ENCODE assay signal across 28 cellular contexts in genomic region chr11:134944986-134945385, GRCh38.
"Had no signal": no experiment of that assay in that cellular context is flagged by ENCODE, and none has a peak within 500 bp of the region (broad histone marks: within the 10 kb centered on the region; RNA-seq: fewer than 3 reads in every experiment).

No MANE protein-coding gene starts in this region.

- H3K36me3 ChIP-seq: esophagus muscularis mucosa, gastroesophageal sphincter, heart left ventricle, pancreas, right lobe of liver, suprapubic skin, vagina had no signal

- FAIRE-seq: kidney, pancreas, small intestine had no signal

- H3K27ac Mint-ChIP-seq: mesothelial cell of epicardium; stimulated activated naive CD8-positive, alpha-beta T cell treated with anti-CD3 and anti-CD28 coated beads, Interleukin-15, amount 100 ng/mL, for 72 hours had no signal

- H3K9me3 Mint-ChIP-seq: mesothelial cell of epicardium; nephron; stimulated activated naive CD8-positive, alpha-beta T cell treated with anti-CD3 and anti-CD28 coated beads, Interleukin-15, amount 100 ng/mL, for 72 hours had no signal

- H3K9me3 ChIP-seq: esophagus muscularis mucosa, gastroesophageal sphincter, heart left ventricle, mucosa of descending colon, pancreas, right lobe of liver, suprapubic skin, vagina had no signal

- H3K4me3 ChIP-seq: coronary artery, esophagus muscularis mucosa, gastroesophageal sphincter, heart left ventricle, hepatocyte, lung, mucosa of descending colon, pancreas, right lobe of liver, suprapubic skin, vagina had no signal

- H3K79me2 ChIP-seq: hepatocyte had no signal

- H3K4me1 ChIP-seq: foreskin keratinocyte, pancreas, right lobe of liver, suprapubic skin, vagina had no signal

- DNase-seq: dermis blood vessel endothelial cell; effector memory CD4-positive, alpha-beta T cell; foreskin keratinocyte; heart left ventricle; kidney; mesenchymal stem cell; mucosa of descending colon; naive B cell; nucleus accumbens; pancreas; right lobe of liver; small intestine; stimulated activated CD4-positive, alpha-beta T cell treated with anti-CD3 and anti-CD28 coated beads, Interleukin-15, amount 100 ng/mL, for 24 hours; stimulated activated CD4-positive, alpha-beta T cell treated with anti-CD3 and anti-CD28 coated beads, Interleukin-4, amount 100 ng/mL, for 1 hour; stimulated activated CD8-positive, alpha-beta memory T cell treated with anti-CD3 and anti-CD28 coated beads, Interleukin-4, amount 100 ng/mL, for 48 hours; stimulated activated naive CD4-positive, alpha-beta T cell; stimulated activated naive CD8-positive, alpha-beta T cell treated with anti-CD3 and anti-CD28 coated beads, Interleukin-15, amount 100 ng/mL, for 72 hours; trophoblast cell had no signal

- H3K4me3 Mint-ChIP-seq: mesothelial cell of epicardium; naive B cell; nephron; stimulated activated naive CD8-positive, alpha-beta T cell treated with anti-CD3 and anti-CD28 coated beads, Interleukin-15, amount 100 ng/mL, for 72 hours had no signal

- H2AFZ ChIP-seq: hepatocyte had no signal

- H3K4me2 ChIP-seq: hepatocyte had no signal

- ATAC-seq: foreskin keratinocyte; gastroesophageal sphincter; heart left ventricle; left lobe of liver; mucosa of descending colon; pancreas; right lobe of liver; stimulated activated naive CD8-positive, alpha-beta T cell treated with anti-CD3 and anti-CD28 coated beads, Interleukin-15, amount 100 ng/mL, for 72 hours had no signal

- H3K36me3 Mint-ChIP-seq: mesothelial cell of epicardium, naive B cell had no signal

- H3K4me1 Mint-ChIP-seq: naive B cell; stimulated activated naive CD8-positive, alpha-beta T cell treated with anti-CD3 and anti-CD28 coated beads, Interleukin-15, amount 100 ng/mL, for 72 hours had no signal

- H3K27ac ChIP-seq: coronary artery, esophagus muscularis mucosa, foreskin keratinocyte, gastroesophageal sphincter, heart left ventricle, hepatocyte, pancreas, right lobe of liver, suprapubic skin, vagina had no signal

- H3K27me3 ChIP-seq: foreskin keratinocyte, hepatocyte, pancreas, right lobe of liver, suprapubic skin, vagina had no signal
